1 cellular context compared by ENCODE assay signal in genomic region chr1:31723828-31724359, GRCh38.
A peak's percentile ranks its signal among the peaks of the same experiment; 100 is the strongest.
TF ChIP-seq lines count a peak whose summit lies in the region.

No MANE protein-coding gene starts in this region.

TF ChIP-seq in WTC11, 78 proteins besides CTCF, POLR2A, EP300 and RAD21 (continued from another document):
- peak; percentile 59; the same call in 1 of the 2 replicates for TF ChIP-seq ARID4B (CRISPR knock-in tag; IDR thresholded peaks at IDR 0.05; ENCODE audit: borderline replicate concordance)
- peak; percentile 75 for TF ChIP-seq TEAD4 (CRISPR knock-in tag; IDR thresholded peaks at IDR 0.05)
- TF ChIP-seq ETV6 (CRISPR knock-in tag; IDR thresholded peaks at IDR 0.05), result 0 out of 2 replicates have a peak, but pooled peaks have one; percentile 32
- 0 out of 2 replicates have a peak, but pooled peaks have one; percentile 54 for TF ChIP-seq KAT7 (CRISPR knock-in tag; IDR thresholded peaks at IDR 0.05; ENCODE audit: borderline replicate concordance)
- TF ChIP-seq MXD4 (CRISPR knock-in tag; IDR thresholded peaks at IDR 0.05; ENCODE audit: borderline replicate concordance), result no peak
- TF ChIP-seq, protein P1, sequence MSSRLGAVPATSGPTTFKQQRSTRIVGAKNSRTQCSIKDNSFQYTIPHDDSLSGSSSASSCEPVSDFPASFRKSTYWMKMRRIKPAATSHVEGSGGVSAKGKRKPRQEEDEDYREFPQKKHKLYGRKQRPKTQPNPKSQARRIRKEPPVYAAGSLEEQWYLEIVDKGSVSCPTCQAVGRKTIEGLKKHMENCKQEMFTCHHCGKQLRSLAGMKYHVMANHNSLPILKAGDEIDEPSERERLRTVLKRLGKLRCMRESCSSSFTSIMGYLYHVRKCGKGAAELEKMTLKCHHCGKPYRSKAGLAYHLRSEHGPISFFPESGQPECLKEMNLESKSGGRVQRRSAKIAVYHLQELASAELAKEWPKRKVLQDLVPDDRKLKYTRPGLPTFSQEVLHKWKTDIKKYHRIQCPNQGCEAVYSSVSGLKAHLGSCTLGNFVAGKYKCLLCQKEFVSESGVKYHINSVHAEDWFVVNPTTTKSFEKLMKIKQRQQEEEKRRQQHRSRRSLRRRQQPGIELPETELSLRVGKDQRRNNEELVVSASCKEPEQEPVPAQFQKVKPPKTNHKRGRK (CRISPR knock-in tag; IDR thresholded peaks at IDR 0.05; ENCODE audit: borderline replicate concordance), result no peak
- peak; percentile 79; the same call in 1 of the 2 replicates for TF ChIP-seq ZNF232 (CRISPR knock-in tag; IDR thresholded peaks at IDR 0.05)
- TF ChIP-seq ZSCAN18 (CRISPR knock-in tag; IDR thresholded peaks at IDR 0.05), result no peak
- peak; percentile 83; the same call in 1 of the 2 replicates for TF ChIP-seq JUN (CRISPR knock-in tag; IDR thresholded peaks at IDR 0.05)
- TF ChIP-seq, protein P2, sequence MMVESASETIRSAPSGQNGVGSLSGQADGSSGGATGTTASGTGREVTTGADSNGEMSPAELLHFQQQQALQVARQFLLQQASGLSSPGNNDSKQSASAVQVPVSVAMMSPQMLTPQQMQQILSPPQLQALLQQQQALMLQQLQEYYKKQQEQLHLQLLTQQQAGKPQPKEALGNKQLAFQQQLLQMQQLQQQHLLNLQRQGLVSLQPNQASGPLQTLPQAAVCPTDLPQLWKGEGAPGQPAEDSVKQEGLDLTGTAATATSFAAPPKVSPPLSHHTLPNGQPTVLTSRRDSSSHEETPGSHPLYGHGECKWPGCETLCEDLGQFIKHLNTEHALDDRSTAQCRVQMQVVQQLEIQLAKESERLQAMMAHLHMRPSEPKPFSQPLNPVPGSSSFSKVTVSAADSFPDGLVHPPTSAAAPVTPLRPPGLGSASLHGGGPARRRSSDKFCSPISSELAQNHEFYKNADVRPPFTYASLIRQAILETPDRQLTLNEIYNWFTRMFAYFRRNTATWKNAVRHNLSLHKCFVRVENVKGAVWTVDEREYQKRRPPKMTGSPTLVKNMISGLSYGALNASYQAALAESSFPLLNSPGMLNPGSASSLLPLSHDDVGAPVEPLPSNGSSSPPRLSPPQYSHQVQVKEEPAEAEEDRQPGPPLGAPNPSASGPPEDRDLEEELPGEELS (CRISPR knock-in tag; IDR thresholded peaks at IDR 0.05), result peak; percentile 73; the same call in 1 of the 2 replicates
- no peak for TF ChIP-seq USF2 (CRISPR knock-in tag; IDR thresholded peaks at IDR 0.05)
- no peak for TF ChIP-seq NR1H2 (CRISPR knock-in tag; IDR thresholded peaks at IDR 0.05)
- TF ChIP-seq, protein P3, sequence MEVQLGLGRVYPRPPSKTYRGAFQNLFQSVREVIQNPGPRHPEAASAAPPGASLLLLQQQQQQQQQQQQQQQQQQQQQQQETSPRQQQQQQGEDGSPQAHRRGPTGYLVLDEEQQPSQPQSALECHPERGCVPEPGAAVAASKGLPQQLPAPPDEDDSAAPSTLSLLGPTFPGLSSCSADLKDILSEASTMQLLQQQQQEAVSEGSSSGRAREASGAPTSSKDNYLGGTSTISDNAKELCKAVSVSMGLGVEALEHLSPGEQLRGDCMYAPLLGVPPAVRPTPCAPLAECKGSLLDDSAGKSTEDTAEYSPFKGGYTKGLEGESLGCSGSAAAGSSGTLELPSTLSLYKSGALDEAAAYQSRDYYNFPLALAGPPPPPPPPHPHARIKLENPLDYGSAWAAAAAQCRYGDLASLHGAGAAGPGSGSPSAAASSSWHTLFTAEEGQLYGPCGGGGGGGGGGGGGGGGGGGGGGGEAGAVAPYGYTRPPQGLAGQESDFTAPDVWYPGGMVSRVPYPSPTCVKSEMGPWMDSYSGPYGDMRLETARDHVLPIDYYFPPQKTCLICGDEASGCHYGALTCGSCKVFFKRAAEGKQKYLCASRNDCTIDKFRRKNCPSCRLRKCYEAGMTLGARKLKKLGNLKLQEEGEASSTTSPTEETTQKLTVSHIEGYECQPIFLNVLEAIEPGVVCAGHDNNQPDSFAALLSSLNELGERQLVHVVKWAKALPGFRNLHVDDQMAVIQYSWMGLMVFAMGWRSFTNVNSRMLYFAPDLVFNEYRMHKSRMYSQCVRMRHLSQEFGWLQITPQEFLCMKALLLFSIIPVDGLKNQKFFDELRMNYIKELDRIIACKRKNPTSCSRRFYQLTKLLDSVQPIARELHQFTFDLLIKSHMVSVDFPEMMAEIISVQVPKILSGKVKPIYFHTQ (CRISPR knock-in tag; IDR thresholded peaks at IDR 0.05), result no peak
- no peak for TF ChIP-seq ZNF416 (CRISPR knock-in tag; IDR thresholded peaks at IDR 0.05)
- peak; percentile 70; the same call in 1 of the 2 replicates for TF ChIP-seq SMAD3 (CRISPR knock-in tag; IDR thresholded peaks at IDR 0.05; ENCODE audit: borderline replicate concordance)
- TF ChIP-seq TCF7 (CRISPR knock-in tag; IDR thresholded peaks at IDR 0.05; ENCODE audit: low read depth), result no peak
- TF ChIP-seq, protein P4, sequence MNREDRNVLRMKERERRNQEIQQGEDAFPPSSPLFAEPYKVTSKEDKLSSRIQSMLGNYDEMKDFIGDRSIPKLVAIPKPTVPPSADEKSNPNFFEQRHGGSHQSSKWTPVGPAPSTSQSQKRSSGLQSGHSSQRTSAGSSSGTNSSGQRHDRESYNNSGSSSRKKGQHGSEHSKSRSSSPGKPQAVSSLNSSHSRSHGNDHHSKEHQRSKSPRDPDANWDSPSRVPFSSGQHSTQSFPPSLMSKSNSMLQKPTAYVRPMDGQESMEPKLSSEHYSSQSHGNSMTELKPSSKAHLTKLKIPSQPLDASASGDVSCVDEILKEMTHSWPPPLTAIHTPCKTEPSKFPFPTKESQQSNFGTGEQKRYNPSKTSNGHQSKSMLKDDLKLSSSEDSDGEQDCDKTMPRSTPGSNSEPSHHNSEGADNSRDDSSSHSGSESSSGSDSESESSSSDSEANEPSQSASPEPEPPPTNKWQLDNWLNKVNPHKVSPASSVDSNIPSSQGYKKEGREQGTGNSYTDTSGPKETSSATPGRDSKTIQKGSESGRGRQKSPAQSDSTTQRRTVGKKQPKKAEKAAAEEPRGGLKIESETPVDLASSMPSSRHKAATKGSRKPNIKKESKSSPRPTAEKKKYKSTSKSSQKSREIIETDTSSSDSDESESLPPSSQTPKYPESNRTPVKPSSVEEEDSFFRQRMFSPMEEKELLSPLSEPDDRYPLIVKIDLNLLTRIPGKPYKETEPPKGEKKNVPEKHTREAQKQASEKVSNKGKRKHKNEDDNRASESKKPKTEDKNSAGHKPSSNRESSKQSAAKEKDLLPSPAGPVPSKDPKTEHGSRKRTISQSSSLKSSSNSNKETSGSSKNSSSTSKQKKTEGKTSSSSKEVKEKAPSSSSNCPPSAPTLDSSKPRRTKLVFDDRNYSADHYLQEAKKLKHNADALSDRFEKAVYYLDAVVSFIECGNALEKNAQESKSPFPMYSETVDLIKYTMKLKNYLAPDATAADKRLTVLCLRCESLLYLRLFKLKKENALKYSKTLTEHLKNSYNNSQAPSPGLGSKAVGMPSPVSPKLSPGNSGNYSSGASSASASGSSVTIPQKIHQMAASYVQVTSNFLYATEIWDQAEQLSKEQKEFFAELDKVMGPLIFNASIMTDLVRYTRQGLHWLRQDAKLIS (CRISPR knock-in tag; IDR thresholded peaks at IDR 0.05; ENCODE audit: borderline replicate concordance), result no peak
- TF ChIP-seq TP53 (CRISPR knock-in tag; IDR thresholded peaks at IDR 0.05), result no peak
- no peak for TF ChIP-seq ZBTB43 (CRISPR knock-in tag; IDR thresholded peaks at IDR 0.05)
- no peak for TF ChIP-seq ZNF263 (CRISPR knock-in tag; IDR thresholded peaks at IDR 0.05; ENCODE audit: low read depth)
- TF ChIP-seq, protein P5, sequence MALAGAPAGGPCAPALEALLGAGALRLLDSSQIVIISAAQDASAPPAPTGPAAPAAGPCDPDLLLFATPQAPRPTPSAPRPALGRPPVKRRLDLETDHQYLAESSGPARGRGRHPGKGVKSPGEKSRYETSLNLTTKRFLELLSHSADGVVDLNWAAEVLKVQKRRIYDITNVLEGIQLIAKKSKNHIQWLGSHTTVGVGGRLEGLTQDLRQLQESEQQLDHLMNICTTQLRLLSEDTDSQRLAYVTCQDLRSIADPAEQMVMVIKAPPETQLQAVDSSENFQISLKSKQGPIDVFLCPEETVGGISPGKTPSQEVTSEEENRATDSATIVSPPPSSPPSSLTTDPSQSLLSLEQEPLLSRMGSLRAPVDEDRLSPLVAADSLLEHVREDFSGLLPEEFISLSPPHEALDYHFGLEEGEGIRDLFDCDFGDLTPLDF (CRISPR knock-in tag; IDR thresholded peaks at IDR 0.05), result 0 out of 2 replicates have a peak, but pooled peaks have one; percentile 43
- TF ChIP-seq TEAD1 (CRISPR knock-in tag; IDR thresholded peaks at IDR 0.05), result peak; percentile 58; the same call in 1 of the 2 replicates
- peak; percentile 59; the same call in 1 of the 2 replicates for TF ChIP-seq USF1 (CRISPR knock-in tag; IDR thresholded peaks at IDR 0.05)
- TF ChIP-seq SMAD4 (CRISPR knock-in tag; IDR thresholded peaks at IDR 0.05), result peak; percentile 75; the same call in 1 of the 2 replicates
- peak; percentile 69; the same call in 1 of the 2 replicates for TF ChIP-seq CREM (CRISPR knock-in tag; IDR thresholded peaks at IDR 0.05)
- no peak for TF ChIP-seq SOX15 (CRISPR knock-in tag; IDR thresholded peaks at IDR 0.05)
- no peak for TF ChIP-seq ZNF423 (CRISPR knock-in tag; IDR thresholded peaks at IDR 0.05)
